In the genomic region with DNA sequence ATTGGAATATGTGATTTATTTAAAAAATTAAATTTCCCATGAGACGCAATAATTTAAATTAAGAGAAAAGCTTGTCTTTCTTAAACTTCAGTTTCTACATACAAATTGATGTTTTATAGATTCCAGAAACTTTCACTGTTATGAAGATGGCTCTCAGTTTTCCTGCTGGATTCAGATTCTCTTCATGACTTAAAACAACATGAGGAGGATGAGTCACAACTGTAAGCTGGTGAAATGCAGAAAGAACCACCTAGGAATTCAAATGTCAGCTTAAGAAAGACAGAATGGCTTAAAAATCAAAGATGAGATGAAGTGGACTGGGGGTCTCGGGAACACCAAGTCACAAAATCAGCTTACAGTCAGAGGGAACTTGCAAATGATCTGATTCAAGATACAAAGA, we compare ENCODE assay signal across 16 cellular contexts.
DNase-seq lines count a peak whose midpoint lies in the region; ATAC-seq and TF ChIP-seq lines count a peak whose summit lies in the region.
"Had no signal": no experiment of that assay in that cellular context is flagged by ENCODE, and none has a peak within 500 bp of the region (broad histone marks: within the 10 kb centered on the region; RNA-seq: fewer than 3 reads in every experiment).

No MANE protein-coding gene starts in this region.

- POLR2A ChIA-PET in BJ (lab: Charles Lee) = no interaction called here
- POLR2A ChIA-PET in Panc1 (lab: Charles Lee) = no interaction called here
- POLR2A ChIA-PET in activated CD8-positive, alpha-beta T cell treated with anti-CD3 and anti-CD28 coated beads, Interleukin-2, amount 10 ng/mL, durations not matched to agents 7 days and 5 days (lab: Charles Lee) = no interaction called here

- no peak overlapping the region for H3K9ac ChIP-seq in neural progenitor cell

- no peaks in the 10 kb centered on the region for H4K20me1 ChIP-seq in neural progenitor cell (ENCODE audit: low read depth)

- BruUV-seq in Panc1 (replicated peaks; lab: Mats Ljungman, UMichigan) = no TSS peak

- no peak for TF ChIP-seq POLR2A in sigmoid colon (IDR thresholded peaks at IDR 0.05)

- H3K4me1 Mint-ChIP-seq in glutamatergic neuron (ENCODE audit: low read depth, unreplicated experiment) (peaks cover 31% of the 10 kb centered on the region), neural progenitor cell (no peaks in the 10 kb centered on the region)
- no peaks in the 10 kb centered on the region for H3K4me1 Mint-ChIP-seq in activated CD8-positive, alpha-beta T cell treated with anti-CD3 and anti-CD28 coated beads, Interleukin-2, amount 10 ng/mL, durations not matched to agents 7 days and 5 days (ENCODE audit: low read depth)
- H3K4me1 Mint-ChIP-seq: central memory CD8-positive, alpha-beta T cell; naive thymus-derived CD4-positive, alpha-beta T cell had no signal

- H3K4me3 ChIP-seq in BJ (ENCODE audit: low read depth, low read length) (no peak overlapping the region), Panc1 (ENCODE audit: low read depth in 2 of 2, low read length in 2 of 2) (no peak overlapping the region), epithelial cell of esophagus (ENCODE audit: low read length) (no peak overlapping the region), sigmoid colon (no peak overlapping the region), neural progenitor cell (no peak overlapping the region)
- H3K4me3 ChIP-seq: esophagus squamous epithelium, SK-N-MC had no signal

- TF ChIP-seq CTCF in BJ (IDR thresholded peaks at IDR 0.05; ENCODE audit: insufficient read depth, low read depth, low read length) (no peak), Panc1 (IDR thresholded peaks at IDR 0.05) (no peak), epithelial cell of esophagus (IDR thresholded peaks at IDR 0.05; ENCODE audit: insufficient read depth, low read depth, low read length, missing control alignments) (no peak), sigmoid colon (IDR thresholded peaks at IDR 0.05) (no peak), glutamatergic neuron (IDR thresholded peaks at IDR 0.05; ENCODE audit: partially characterized antibody, unreplicated experiment) (no peak), neural progenitor cell (IDR thresholded peaks at IDR 0.05) (no peak)

- H3K27ac ChIP-seq in Panc1 (ENCODE audit: low read length) (peak overlapping the region; percentile 5; the same call in 1 of the 2 replicates), sigmoid colon (peak overlapping the region; percentile 27 to 70 (median 50)), neural progenitor cell (no peak overlapping the region)
- H3K27ac ChIP-seq: esophagus squamous epithelium, SK-N-MC had no signal

- peaks cover 6% of the 10 kb centered on the region for H3K9me3 Mint-ChIP-seq in glutamatergic neuron (ENCODE audit: unreplicated experiment)
- H3K9me3 Mint-ChIP-seq in activated CD8-positive, alpha-beta T cell treated with anti-CD3 and anti-CD28 coated beads, Interleukin-2, amount 10 ng/mL, durations not matched to agents 7 days and 5 days (ENCODE audit: insufficient read depth) = no peaks in the 10 kb centered on the region
- no peaks in the 10 kb centered on the region for H3K9me3 Mint-ChIP-seq in neural progenitor cell
- H3K9me3 Mint-ChIP-seq: activated T-cell treated with anti-CD3 and anti-CD28 coated beads, Interleukin-2, amount 50 U/mL, for 72 hours; CD8-positive, alpha-beta T cell; central memory CD8-positive, alpha-beta T cell had no signal

- no peak overlapping the region for H3K27ac Mint-ChIP-seq in glutamatergic neuron (ENCODE audit: unreplicated experiment)
- no peak overlapping the region for H3K27ac Mint-ChIP-seq in activated CD8-positive, alpha-beta T cell treated with anti-CD3 and anti-CD28 coated beads, Interleukin-2, amount 10 ng/mL, durations not matched to agents 7 days and 5 days
- H3K27ac Mint-ChIP-seq in neural progenitor cell = no peak overlapping the region
- H3K27ac Mint-ChIP-seq: activated T-cell treated with anti-CD3 and anti-CD28 coated beads, Interleukin-2, amount 50 U/mL, for 72 hours; CD8-positive, alpha-beta T cell; naive thymus-derived CD4-positive, alpha-beta T cell had no signal

- CTCF ChIA-PET in BJ (lab: Yijun Ruan, JAX) = interaction anchor here (1.0 to 1.4 kb wide), 2 partner anchors 33 to 192 kb away, joined by 3 to 4 read pairs; no protein-coding TSS in a partner anchor
- CTCF ChIA-PET in Panc1 (lab: Charles Lee) = no interaction called here
- CTCF ChIA-PET in activated CD8-positive, alpha-beta T cell treated with anti-CD3 and anti-CD28 coated beads, Interleukin-2, amount 10 ng/mL, durations not matched to agents 7 days and 5 days (lab: Charles Lee) = no interaction called here

- no peaks in the 10 kb centered on the region for H3K9me3 ChIP-seq in Panc1 (ENCODE audit: control insufficient read depth, insufficient read depth, low read depth, low read length)
- no peaks in the 10 kb centered on the region for H3K9me3 ChIP-seq in sigmoid colon
- no peaks in the 10 kb centered on the region for H3K9me3 ChIP-seq in neural progenitor cell (ENCODE audit: low read depth)
- H3K9me3 ChIP-seq: esophagus squamous epithelium had no signal

- DNase-seq in BJ (ENCODE audit: low read depth) (peak; percentile 31), Panc1 (ENCODE audit: low read depth, low spot score) (no peak), epithelial cell of esophagus (ENCODE audit: low read depth) (peak; percentile 69), sigmoid colon (no peak), NCI-H2171 (lab: John Stamatoyannopoulos, UW) (no peak), glutamatergic neuron (no peak), neural progenitor cell (ENCODE audit: low spot score) (no peak)
- no peak for DNase-seq in activated CD8-positive, alpha-beta T cell treated with anti-CD3 and anti-CD28 coated beads, Interleukin-2, amount 10 ng/mL, durations not matched to agents 7 days and 5 days
- DNase-seq: activated T-cell treated with anti-CD3 and anti-CD28 coated beads, Interleukin-2, amount 50 U/mL, for 72 hours; CD8-positive, alpha-beta T cell; esophagus squamous epithelium; kidney; naive thymus-derived CD4-positive, alpha-beta T cell; NCI-H1092 treated with DMSO at 0.1 percent for 48 hours had no signal

- no peaks in the 10 kb centered on the region for H3K79me2 ChIP-seq in neural progenitor cell (ENCODE audit: low read depth)

- H3K27me3 Mint-ChIP-seq in glutamatergic neuron (ENCODE audit: unreplicated experiment) (peaks cover 3% of the 10 kb centered on the region), neural progenitor cell (ENCODE audit: insufficient read depth, low read depth) (peaks cover 10% of the 10 kb centered on the region)
- H3K27me3 Mint-ChIP-seq in activated CD8-positive, alpha-beta T cell treated with anti-CD3 and anti-CD28 coated beads, Interleukin-2, amount 10 ng/mL, durations not matched to agents 7 days and 5 days (ENCODE audit: low read depth) = no peaks in the 10 kb centered on the region

- no peak overlapping the region for H3K4me2 ChIP-seq in neural progenitor cell

- 91% methylated on average over 2 of the region's 2 CpGs for WGBS in sigmoid colon, 2 donors

- H2AFZ ChIP-seq in neural progenitor cell (replicated peaks) = no peak overlapping the region

- no peak for TF ChIP-seq EP300 in sigmoid colon (IDR thresholded peaks at IDR 0.05)

- no peak for ATAC-seq in Panc1
- ATAC-seq in activated CD8-positive, alpha-beta T cell treated with anti-CD3 and anti-CD28 coated beads, Interleukin-2, amount 10 ng/mL, durations not matched to agents 7 days and 5 days = no peak
- ATAC-seq: CD8-positive, alpha-beta T cell; naive thymus-derived CD4-positive, alpha-beta T cell had no signal

- H3K36me3 Mint-ChIP-seq in glutamatergic neuron (ENCODE audit: unreplicated experiment) (peaks cover 4% of the 10 kb centered on the region), neural progenitor cell (no peaks in the 10 kb centered on the region)
- no peaks in the 10 kb centered on the region for H3K36me3 Mint-ChIP-seq in activated CD8-positive, alpha-beta T cell treated with anti-CD3 and anti-CD28 coated beads, Interleukin-2, amount 10 ng/mL, durations not matched to agents 7 days and 5 days (ENCODE audit: low read depth)
- H3K36me3 Mint-ChIP-seq: CD8-positive, alpha-beta T cell; naive thymus-derived CD4-positive, alpha-beta T cell had no signal

- H3F3A ChIP-seq in neural progenitor cell (ENCODE audit: low read depth) = no peaks in the 10 kb centered on the region

- in situ Hi-C loops in Panc1 (cut with HindIII; ENCODE audit: low pct_unique_long_range_greater_than_20kb, low sequenced_read_pairs) = no loop called here

- H3K27me3 ChIP-seq in BJ (ENCODE audit: control insufficient read depth, insufficient read depth, low read length) (no peaks in the 10 kb centered on the region), Panc1 (ENCODE audit: control insufficient read depth, insufficient read depth, low read length) (no peaks in the 10 kb centered on the region), sigmoid colon (no peaks in the 10 kb centered on the region), neural progenitor cell (no peaks in the 10 kb centered on the region)

- H3K4me1 ChIP-seq in Panc1 (ENCODE audit: control insufficient read depth, insufficient read depth, low read length) = peaks cover 12% of the 10 kb centered on the region
- peaks cover 0 to 38% (median 18%) of the 10 kb centered on the region in 4 donors for H3K4me1 ChIP-seq in sigmoid colon
- no peaks in the 10 kb centered on the region for H3K4me1 ChIP-seq in neural progenitor cell
- H3K4me1 ChIP-seq: esophagus squamous epithelium had no signal

- intact Hi-C loops in Panc1 (cut with micrococcal nuclease; ENCODE audit: unreplicated experiment) = no loop called here
- intact Hi-C loops in sigmoid colon (cut with DNase I) = no loop called here

- no peak overlapping the region for H3K4me3 Mint-ChIP-seq in glutamatergic neuron (ENCODE audit: unreplicated experiment)
- no peak overlapping the region for H3K4me3 Mint-ChIP-seq in activated CD8-positive, alpha-beta T cell treated with anti-CD3 and anti-CD28 coated beads, Interleukin-2, amount 10 ng/mL, durations not matched to agents 7 days and 5 days
- H3K4me3 Mint-ChIP-seq in neural progenitor cell = no peak overlapping the region
- H3K4me3 Mint-ChIP-seq: activated T-cell treated with anti-CD3 and anti-CD28 coated beads, Interleukin-2, amount 50 U/mL, for 72 hours; CD8-positive, alpha-beta T cell; central memory CD8-positive, alpha-beta T cell; naive thymus-derived CD4-positive, alpha-beta T cell had no signal

- H3K36me3 ChIP-seq in BJ (ENCODE audit: control insufficient read depth, insufficient read depth, low read length) = no peaks in the 10 kb centered on the region
- no peaks in the 10 kb centered on the region for H3K36me3 ChIP-seq in Panc1 (ENCODE audit: control insufficient read depth, insufficient read depth, low read length)
- H3K36me3 ChIP-seq in sigmoid colon = no peaks in the 10 kb centered on the region
- H3K36me3 ChIP-seq in neural progenitor cell = no peaks in the 10 kb centered on the region
- H3K36me3 ChIP-seq: esophagus squamous epithelium had no signal

Comparison
In these comparisons a context has a peak if more than half of its experiments do, and no peak if none do; other contexts are left out.
1. DNase-seq: peak in BJ (single experiment) and epithelial cell of esophagus (single experiment); none in Panc1 (single experiment), sigmoid colon (single experiment), NCI-H2171 (single experiment), glutamatergic neuron (single experiment), activated CD8-positive, alpha-beta T cell treated with anti-CD3 and anti-CD28 coated beads, Interleukin-2, amount 10 ng/mL, durations not matched to agents 7 days and 5 days (single experiment) and neural progenitor cell (single experiment).